In the genomic region with DNA sequence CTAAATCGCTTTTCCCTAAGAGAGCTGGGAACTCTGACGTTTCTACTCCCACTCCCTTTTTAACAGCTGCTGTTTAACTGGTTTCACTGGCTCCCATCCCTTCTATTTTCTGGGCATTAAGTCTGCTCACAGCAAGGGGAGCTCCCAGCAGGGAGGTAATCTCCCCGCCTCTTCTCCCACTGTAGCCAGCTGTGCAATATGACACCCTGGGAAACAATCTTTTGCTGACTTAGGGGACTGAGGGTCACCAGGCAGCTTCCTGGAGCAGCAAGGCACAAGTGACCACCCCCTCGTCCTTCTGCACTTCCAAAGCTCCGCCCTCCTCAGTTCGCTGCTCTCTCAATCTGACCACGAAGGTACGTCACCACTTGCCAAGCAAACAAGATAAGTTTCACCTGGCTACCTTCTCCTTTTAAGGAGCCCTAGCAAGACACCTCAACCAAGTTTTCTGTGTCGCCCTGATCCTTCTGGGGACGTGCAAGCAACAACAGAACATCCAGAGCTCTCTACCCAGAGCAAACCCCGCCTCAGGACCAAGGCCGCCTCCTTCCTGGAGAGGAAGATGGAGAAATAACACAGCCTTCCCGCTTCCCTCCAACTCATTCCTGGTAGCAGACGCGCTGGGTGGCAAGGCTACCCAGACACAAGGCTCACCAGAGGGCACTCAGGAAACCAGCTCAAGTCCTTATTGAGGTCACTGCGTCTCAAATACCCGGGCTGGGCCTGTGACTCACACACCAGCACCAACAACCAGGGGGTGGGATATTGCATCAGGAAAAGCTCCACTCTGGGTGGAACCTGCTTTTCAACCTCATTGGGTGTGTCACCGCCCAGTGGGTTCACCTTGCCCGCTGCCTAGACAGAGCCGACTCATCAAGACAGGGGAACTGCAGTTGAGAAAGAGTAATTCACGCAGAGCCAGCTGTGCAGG, we compare ENCODE assay signal across 1 cellular context.
TF ChIP-seq lines count a peak whose summit lies in the region.

No MANE protein-coding gene starts in this region.

TF ChIP-seq in K562, 482 proteins besides CTCF, POLR2A, EP300 and RAD21 (continued from another document and continues in another):
- TF ChIP-seq, protein P1, sequence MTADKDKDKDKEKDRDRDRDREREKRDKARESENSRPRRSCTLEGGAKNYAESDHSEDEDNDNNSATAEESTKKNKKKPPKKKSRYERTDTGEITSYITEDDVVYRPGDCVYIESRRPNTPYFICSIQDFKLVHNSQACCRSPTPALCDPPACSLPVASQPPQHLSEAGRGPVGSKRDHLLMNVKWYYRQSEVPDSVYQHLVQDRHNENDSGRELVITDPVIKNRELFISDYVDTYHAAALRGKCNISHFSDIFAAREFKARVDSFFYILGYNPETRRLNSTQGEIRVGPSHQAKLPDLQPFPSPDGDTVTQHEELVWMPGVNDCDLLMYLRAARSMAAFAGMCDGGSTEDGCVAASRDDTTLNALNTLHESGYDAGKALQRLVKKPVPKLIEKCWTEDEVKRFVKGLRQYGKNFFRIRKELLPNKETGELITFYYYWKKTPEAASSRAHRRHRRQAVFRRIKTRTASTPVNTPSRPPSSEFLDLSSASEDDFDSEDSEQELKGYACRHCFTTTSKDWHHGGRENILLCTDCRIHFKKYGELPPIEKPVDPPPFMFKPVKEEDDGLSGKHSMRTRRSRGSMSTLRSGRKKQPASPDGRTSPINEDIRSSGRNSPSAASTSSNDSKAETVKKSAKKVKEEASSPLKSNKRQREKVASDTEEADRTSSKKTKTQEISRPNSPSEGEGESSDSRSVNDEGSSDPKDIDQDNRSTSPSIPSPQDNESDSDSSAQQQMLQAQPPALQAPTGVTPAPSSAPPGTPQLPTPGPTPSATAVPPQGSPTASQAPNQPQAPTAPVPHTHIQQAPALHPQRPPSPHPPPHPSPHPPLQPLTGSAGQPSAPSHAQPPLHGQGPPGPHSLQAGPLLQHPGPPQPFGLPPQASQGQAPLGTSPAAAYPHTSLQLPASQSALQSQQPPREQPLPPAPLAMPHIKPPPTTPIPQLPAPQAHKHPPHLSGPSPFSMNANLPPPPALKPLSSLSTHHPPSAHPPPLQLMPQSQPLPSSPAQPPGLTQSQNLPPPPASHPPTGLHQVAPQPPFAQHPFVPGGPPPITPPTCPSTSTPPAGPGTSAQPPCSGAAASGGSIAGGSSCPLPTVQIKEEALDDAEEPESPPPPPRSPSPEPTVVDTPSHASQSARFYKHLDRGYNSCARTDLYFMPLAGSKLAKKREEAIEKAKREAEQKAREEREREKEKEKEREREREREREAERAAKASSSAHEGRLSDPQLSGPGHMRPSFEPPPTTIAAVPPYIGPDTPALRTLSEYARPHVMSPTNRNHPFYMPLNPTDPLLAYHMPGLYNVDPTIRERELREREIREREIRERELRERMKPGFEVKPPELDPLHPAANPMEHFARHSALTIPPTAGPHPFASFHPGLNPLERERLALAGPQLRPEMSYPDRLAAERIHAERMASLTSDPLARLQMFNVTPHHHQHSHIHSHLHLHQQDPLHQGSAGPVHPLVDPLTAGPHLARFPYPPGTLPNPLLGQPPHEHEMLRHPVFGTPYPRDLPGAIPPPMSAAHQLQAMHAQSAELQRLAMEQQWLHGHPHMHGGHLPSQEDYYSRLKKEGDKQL (CRISPR knock-in tag; IDR thresholded peaks at IDR 0.05; ENCODE audit: borderline replicate concordance): no peak
- no peak for TF ChIP-seq ATF1 (CRISPR knock-in tag; IDR thresholded peaks at IDR 0.05)
- TF ChIP-seq ATF1 (tag; IDR thresholded peaks at IDR 0.05): peak; percentile 58
- TF ChIP-seq DNMT1 (IDR thresholded peaks at IDR 0.05): no peak
- TF ChIP-seq RUNX1 (IDR thresholded peaks at IDR 0.05; ENCODE audit: low read depth): no peak
- no peak for TF ChIP-seq SRSF3 (IDR thresholded peaks at IDR 0.05; ENCODE audit: insufficient read depth, low read length)
- TF ChIP-seq CBX2 (IDR thresholded peaks at IDR 0.05; ENCODE audit: insufficient read depth, low read length, poor library complexity, severe bottlenecking): no peak
- 0 out of 2 replicates have a peak, but pooled peaks have one; percentile 13 for TF ChIP-seq GABPA (tag; conservative IDR thresholded peaks at IDR 0.05; ENCODE audit: low read depth)
- TF ChIP-seq, protein P2, sequence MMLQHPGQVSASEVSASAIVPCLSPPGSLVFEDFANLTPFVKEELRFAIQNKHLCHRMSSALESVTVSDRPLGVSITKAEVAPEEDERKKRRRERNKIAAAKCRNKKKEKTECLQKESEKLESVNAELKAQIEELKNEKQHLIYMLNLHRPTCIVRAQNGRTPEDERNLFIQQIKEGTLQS (IDR thresholded peaks at IDR 0.05): peak; percentile 93
- TF ChIP-seq, protein P2 (CRISPR knock-in tag; conservative IDR thresholded peaks at IDR 0.05): no peak; the same call in 1 of the 2 replicates
- TF ChIP-seq, protein P3, sequence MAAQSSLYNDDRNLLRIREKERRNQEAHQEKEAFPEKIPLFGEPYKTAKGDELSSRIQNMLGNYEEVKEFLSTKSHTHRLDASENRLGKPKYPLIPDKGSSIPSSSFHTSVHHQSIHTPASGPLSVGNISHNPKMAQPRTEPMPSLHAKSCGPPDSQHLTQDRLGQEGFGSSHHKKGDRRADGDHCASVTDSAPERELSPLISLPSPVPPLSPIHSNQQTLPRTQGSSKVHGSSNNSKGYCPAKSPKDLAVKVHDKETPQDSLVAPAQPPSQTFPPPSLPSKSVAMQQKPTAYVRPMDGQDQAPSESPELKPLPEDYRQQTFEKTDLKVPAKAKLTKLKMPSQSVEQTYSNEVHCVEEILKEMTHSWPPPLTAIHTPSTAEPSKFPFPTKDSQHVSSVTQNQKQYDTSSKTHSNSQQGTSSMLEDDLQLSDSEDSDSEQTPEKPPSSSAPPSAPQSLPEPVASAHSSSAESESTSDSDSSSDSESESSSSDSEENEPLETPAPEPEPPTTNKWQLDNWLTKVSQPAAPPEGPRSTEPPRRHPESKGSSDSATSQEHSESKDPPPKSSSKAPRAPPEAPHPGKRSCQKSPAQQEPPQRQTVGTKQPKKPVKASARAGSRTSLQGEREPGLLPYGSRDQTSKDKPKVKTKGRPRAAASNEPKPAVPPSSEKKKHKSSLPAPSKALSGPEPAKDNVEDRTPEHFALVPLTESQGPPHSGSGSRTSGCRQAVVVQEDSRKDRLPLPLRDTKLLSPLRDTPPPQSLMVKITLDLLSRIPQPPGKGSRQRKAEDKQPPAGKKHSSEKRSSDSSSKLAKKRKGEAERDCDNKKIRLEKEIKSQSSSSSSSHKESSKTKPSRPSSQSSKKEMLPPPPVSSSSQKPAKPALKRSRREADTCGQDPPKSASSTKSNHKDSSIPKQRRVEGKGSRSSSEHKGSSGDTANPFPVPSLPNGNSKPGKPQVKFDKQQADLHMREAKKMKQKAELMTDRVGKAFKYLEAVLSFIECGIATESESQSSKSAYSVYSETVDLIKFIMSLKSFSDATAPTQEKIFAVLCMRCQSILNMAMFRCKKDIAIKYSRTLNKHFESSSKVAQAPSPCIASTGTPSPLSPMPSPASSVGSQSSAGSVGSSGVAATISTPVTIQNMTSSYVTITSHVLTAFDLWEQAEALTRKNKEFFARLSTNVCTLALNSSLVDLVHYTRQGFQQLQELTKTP (IDR thresholded peaks at IDR 0.05; ENCODE audit: low read depth in 1 of 2, partially characterized antibody in 2 of 2): peak in 1 of 2 experiments; percentile 13
- no peak for TF ChIP-seq ZNF263 (CRISPR knock-in tag; IDR thresholded peaks at IDR 0.05; ENCODE audit: borderline replicate concordance)
- TF ChIP-seq NR4A1 (CRISPR knock-in tag; IDR thresholded peaks at IDR 0.05): no peak
- no peak for TF ChIP-seq NR4A1 (tag; IDR thresholded peaks at IDR 0.05)
- TF ChIP-seq ZNF75A (CRISPR knock-in tag; IDR thresholded peaks at IDR 0.05): no peak
- TF ChIP-seq E2F8 (IDR thresholded peaks at IDR 0.05; ENCODE audit: low read depth, partially characterized antibody): no peak
- TF ChIP-seq ZMIZ1 (IDR thresholded peaks at IDR 0.05; ENCODE audit: low read depth in 2 of 2, low read length in 2 of 2): 0 out of 4 replicates have a peak, but pooled peaks of 1 of the 2 experiments have one; percentile 14
- peak; percentile 79 for TF ChIP-seq FOSL1 (tag; conservative IDR thresholded peaks at IDR 0.05)
- peak; percentile 48; the same call in 1 of the 2 replicates for TF ChIP-seq SMARCA4 (IDR thresholded peaks at IDR 0.05)
- peak; percentile 75; the same call in 1 of the 2 replicates for TF ChIP-seq SMARCA5 (IDR thresholded peaks at IDR 0.05)
- TF ChIP-seq ZBTB7A (IDR thresholded peaks at IDR 0.05; ENCODE audit: borderline replicate concordance, control insufficient read depth, low read depth, low read length): 0 out of 2 replicates have a peak, but pooled peaks have one; percentile 38
- no peak for TF ChIP-seq MBD2 (IDR thresholded peaks at IDR 0.05; ENCODE audit: borderline replicate concordance, low read depth)
- TF ChIP-seq RCOR1 (IDR thresholded peaks at IDR 0.05; ENCODE audit: borderline replicate concordance in 1 of 2, low read depth in 2 of 2, low read length in 2 of 2): no peak
